Comparison of ENCODE assay signal across 35 cellular contexts in genomic region chr9:96058218-96058617, GRCh38.
"Had no signal": no experiment of that assay in that cellular context is flagged by ENCODE, and none has a peak within 500 bp of the region (broad histone marks: within the 10 kb centered on the region; RNA-seq: fewer than 3 reads in every experiment).

No MANE protein-coding gene starts in this region.

- H3K4me3 ChIP-seq: MG63 had no signal

- H3K27ac ChIP-seq: KMS-11 had no signal

- H3K4me2 ChIP-seq: KMS-11 had no signal

- H3K27me3 ChIP-seq: MG63 had no signal

- H3K9me3 ChIP-seq: MG63 had no signal

- DNase-seq: Karpas-422, Kasumi-1, MG63, MM.1S, MV-4-11, NCI-H1048, NCI-H1092, NCI-H1092 treated with DMSO at 0.1 percent for 48 hours, NCI-H1105, NCI-H1105 treated with DMSO at 0.1 percent for 48 hours, NCI-H1417 treated with DMSO at 0.1 percent for 48 hours, NCI-H1436, NCI-H1436 treated with DMSO at 0.1 percent for 48 hours, NCI-H146, NCI-H1694, NCI-H1694 treated with DMSO at 0.1 percent for 48 hours, NCI-H187, NCI-H187 treated with DMSO at 0.1 percent for 48 hours, NCI-H1930, NCI-H2029, NCI-H2029 treated with DMSO at 0.1 percent for 48 hours, NCI-H2081, NCI-H2081 treated with DMSO at 0.1 percent for 48 hours, NCI-H2107, NCI-H2171, NCI-H2171 treated with DMSO at 0.1 percent for 48 hours, NCI-H2227 treated with DMSO at 0.1 percent for 48 hours, NCI-H226, NCI-H345, NCI-H446, NCI-H446 treated with DMSO at 0.1 percent for 48 hours, NCI-H510A, NCI-H510A treated with DMSO at 0.1 percent for 48 hours, NCI-H524 had no signal

- H3K9ac ChIP-seq: KMS-11 had no signal

- H3K36me3 ChIP-seq: MG63 had no signal
